ENCODE assay signal across 8 cellular contexts in genomic region chr2:8679567-8679826, GRCh38. TPM values are rescaled to one million over a fixed set of nuclear protein-coding genes. Genes with fewer than 3 reads are reported as not detected.
DNase-seq lines count a peak whose midpoint lies in the region; FAIRE-seq and TF ChIP-seq lines count a peak whose summit lies in the region.

No MANE protein-coding gene starts in this region.

- peak overlapping the region; percentile 85 for H3K4me3 Mint-ChIP-seq in neural crest cell

- H3K4me3 ChIP-seq in AG10803 (ENCODE audit: low read length) (peak overlapping the region; percentile 74), MM.1S (ENCODE audit: low read length) (peak overlapping the region; percentile 55; the same call in 1 of the 2 replicates)
- peak overlapping the region; percentile 55 for H3K4me3 ChIP-seq in effector memory CD4-positive, alpha-beta T cell (ENCODE audit: insufficient read depth, low read depth, low read length, poor library complexity, severe bottlenecking)

- no peaks in the 10 kb centered on the region for H3K9me2 ChIP-seq in MM.1S (replicated peaks; ENCODE audit: insufficient read depth, low read length)

- H3K9me3 ChIP-seq in MM.1S (replicated peaks; ENCODE audit: insufficient read depth, low read length), result no peaks in the 10 kb centered on the region
- no peaks in the 10 kb centered on the region for H3K9me3 ChIP-seq in effector memory CD4-positive, alpha-beta T cell (ENCODE audit: control insufficient read depth, low read length)

- no peak for TF ChIP-seq POLR2A in H54 (IDR thresholded peaks at IDR 0.05; ENCODE audit: low read depth, low read length)

- H3K27ac ChIP-seq in MM.1S (ENCODE audit: low read length), result no peak overlapping the region
- peak overlapping the region; percentile 49 for H3K27ac ChIP-seq in effector memory CD4-positive, alpha-beta T cell (ENCODE audit: insufficient read depth, low read length, poor library complexity, severe bottlenecking)

- peaks cover 2% of the 10 kb centered on the region for H3K9me3 Mint-ChIP-seq in neural crest cell

- no peaks in the 10 kb centered on the region for H3K27me3 ChIP-seq in MM.1S (replicated peaks; ENCODE audit: insufficient read depth, low read length)
- peaks cover 21% of the 10 kb centered on the region for H3K27me3 ChIP-seq in effector memory CD4-positive, alpha-beta T cell (replicated peaks; ENCODE audit: control insufficient read depth, insufficient read depth, low read length, poor library complexity, severe bottlenecking)

- peak overlapping the region; percentile 60; the same call in 1 of the 2 replicates for H3K4me2 ChIP-seq in MM.1S (ENCODE audit: low read depth, low read length)

- no peak overlapping the region for H2AFZ ChIP-seq in MM.1S (ENCODE audit: low read length)

- FAIRE-seq in GM19239 (lab: Jason Lieb, UNC) (no peak), H54 (lab: Jason Lieb, UNC) (no peak)

- H3F3A ChIP-seq in MM.1S (ENCODE audit: insufficient read depth, low read length), result peaks cover 25% of the 10 kb centered on the region

- peaks cover 1% of the 10 kb centered on the region for H3K36me3 Mint-ChIP-seq in neural crest cell (ENCODE audit: low read depth)

- TF ChIP-seq CTCF in AG10803 (conservative IDR thresholded peaks at IDR 0.05; ENCODE audit: low read length) (no peak), MM.1S (IDR thresholded peaks at IDR 0.05; ENCODE audit: low read length) (no peak), neural crest cell (conservative IDR thresholded peaks at IDR 0.05) (no peak)

- no peaks in the 10 kb centered on the region for H4K20me1 ChIP-seq in MM.1S (ENCODE audit: insufficient read depth, low read length)

- peaks cover 76% of the 10 kb centered on the region for H3K27me3 Mint-ChIP-seq in neural crest cell (ENCODE audit: low read depth)

- 0 out of 2 replicates have a peak overlapping the region, but pooled peaks have one; percentile 41 for H3K9ac ChIP-seq in MM.1S (ENCODE audit: low read length)

- no peak for DNase-seq in AG10803 (ENCODE audit: low read depth)
- DNase-seq in MM.1S, result no peak
- no peak for DNase-seq in effector memory CD4-positive, alpha-beta T cell
- no peak for DNase-seq in neural crest cell (ENCODE audit: low read depth, low spot score)
- no peak for DNase-seq in GM19239 (ENCODE audit: insufficient read length, low spot score)
- DNase-seq in H54 (ENCODE audit: insufficient read length, low spot score), result no peak
- DNase-seq in activated CD4-positive, alpha-beta T cell treated with anti-CD3 and anti-CD28 coated beads for 48 hours, result no peak
- no peak for DNase-seq in middle frontal gyrus (ENCODE audit: extremely low spot score, low spot score)

- H3K27ac Mint-ChIP-seq in neural crest cell (ENCODE audit: unreplicated experiment), result no peak overlapping the region

- peaks cover 19% of the 10 kb centered on the region for H3K79me2 ChIP-seq in MM.1S (ENCODE audit: low read length)

- H3K36me3 ChIP-seq in MM.1S (replicated peaks; ENCODE audit: insufficient read depth, low read length), result no peaks in the 10 kb centered on the region
- no peaks in the 10 kb centered on the region for H3K36me3 ChIP-seq in effector memory CD4-positive, alpha-beta T cell (ENCODE audit: control insufficient read depth, insufficient read depth, low read length)

- peaks cover 20% of the 10 kb centered on the region for H3K4me1 ChIP-seq in MM.1S (ENCODE audit: low read length)
- H3K4me1 ChIP-seq in effector memory CD4-positive, alpha-beta T cell (ENCODE audit: control insufficient read depth, insufficient read depth, low read length, poor library complexity, severe bottlenecking), result peaks cover 36% of the 10 kb centered on the region

- H3K4me1 Mint-ChIP-seq in neural crest cell, result peaks cover 61% of the 10 kb centered on the region

RNA-seq across cellular contexts. Expression of gene ID2, which starts 2.4 kb away (rescaled TPM):
- total RNA-seq in neural crest cell, result 44.1 and 46.1 TPM in 2 replicates
